ENCODE assay signal across 12 cellular contexts in the genomic region with DNA sequence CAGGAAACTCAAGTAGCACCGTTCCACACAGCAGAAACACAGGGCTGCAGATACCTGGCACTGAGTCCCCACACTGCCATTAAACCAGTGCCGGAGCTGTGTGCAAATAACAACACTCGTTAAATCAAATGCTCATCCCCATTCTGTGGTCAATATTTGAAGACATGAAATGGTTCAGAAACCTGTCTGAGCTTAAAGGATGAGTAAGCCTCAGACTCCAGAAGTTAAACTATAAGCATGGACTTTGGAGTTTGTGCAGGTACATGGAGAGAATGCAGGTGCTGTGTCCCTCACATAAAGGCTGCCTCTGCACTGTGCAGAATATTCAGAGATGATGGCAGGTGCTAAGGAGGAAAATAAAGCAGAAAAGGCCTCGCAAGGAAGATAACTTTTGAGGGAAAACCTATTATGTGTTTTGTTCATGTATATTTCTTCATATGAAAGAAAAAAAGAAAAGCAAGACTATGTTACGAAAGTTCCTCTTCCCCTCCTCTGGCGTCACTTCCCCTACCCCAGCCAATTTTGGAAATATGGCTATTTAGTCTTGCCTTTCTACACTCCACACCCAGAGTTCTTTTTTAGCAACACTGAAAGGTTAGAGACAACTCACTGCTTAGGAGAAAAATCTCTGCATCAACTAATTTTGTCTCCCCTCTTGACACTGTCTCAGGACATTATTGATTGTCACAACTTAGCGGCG. TPM values are rescaled to one million over a fixed set of nuclear protein-coding genes. Genes with fewer than 3 reads are reported as not detected.
A peak's percentile ranks its signal among the peaks of the same experiment; 100 is the strongest.
DNase-seq lines count a peak whose midpoint lies in the region; FAIRE-seq and TF ChIP-seq lines count a peak whose summit lies in the region.
"Had no signal": no experiment of that assay in that cellular context is flagged by ENCODE, and none has a peak within 500 bp of the region (broad histone marks: within the 10 kb centered on the region; RNA-seq: fewer than 3 reads in every experiment).

No MANE protein-coding gene starts in this region.

- peak; percentile 35 for FAIRE-seq in GM12891 (lab: Jason Lieb, UNC)
- FAIRE-seq: kidney had no signal

- 51% methylated on average over 8 of the region's 8 CpGs for WGBS in liver

- no peak overlapping the region for H3K9ac ChIP-seq in liver (ENCODE audit: low read depth in 1 of 2, low read length in 2 of 2)

- H3K36me3 ChIP-seq in Peyer's patch (no peaks in the 10 kb centered on the region), liver (ENCODE audit: control insufficient read depth in 4 of 4, insufficient read depth in 3 of 4, low read depth in 1 of 4, low read length in 3 of 4) (no peaks in the 10 kb centered on the region)
- H3K36me3 ChIP-seq: vagina had no signal

- H3K9me3 ChIP-seq in Peyer's patch (no peaks in the 10 kb centered on the region), liver (ENCODE audit: control insufficient read depth in 4 of 4, low read length in 3 of 4) (no peaks in the 10 kb centered on the region)
- H3K9me3 ChIP-seq: vagina had no signal

- DNase-seq in GM12891 (ENCODE audit: insufficient read length, low spot score) (no peak), Peyer's patch (no peak), substantia nigra (lab: John Stamatoyannopoulos, UW) (no peak), HPDE6-E6E7 (ENCODE audit: extremely low spot score) (no peak)
- no peak for DNase-seq in activated effector memory CD4-positive, alpha-beta T cell treated with Interleukin-2 at 50 U/mL for 16 hours
- DNase-seq: central memory CD4-positive, alpha-beta T cell; kidney; posterior cingulate gyrus had no signal

- H3K4me1 ChIP-seq in Peyer's patch (peaks cover 0 to 16% (median 0%) of the 10 kb centered on the region in 4 donors), liver (ENCODE audit: control insufficient read depth in 4 of 4, insufficient read depth in 4 of 4, low read length in 3 of 4) (peaks cover 9 to 43% (median 27%) of the 10 kb centered on the region in 4 donors)

- no peak for TF ChIP-seq RAD21 in liver (IDR thresholded peaks at IDR 0.05)

- H3K27me3 ChIP-seq in Peyer's patch (no peaks in the 10 kb centered on the region), liver (ENCODE audit: control insufficient read depth in 4 of 4, insufficient read depth in 4 of 4, low read length in 3 of 4) (no peaks in the 10 kb centered on the region)
- H3K27me3 ChIP-seq: vagina had no signal

- H3K27ac ChIP-seq in C4-2B, result peak overlapping the region; percentile 50; the same call in 1 of the 2 replicates
- H3K27ac ChIP-seq in Peyer's patch, result peak overlapping the region in 3 of 4 donors; percentile 40 to 72 (median 66)
- peak overlapping the region; percentile 53 to 75 for H3K27ac ChIP-seq in liver (ENCODE audit: low read depth in 1 of 2, low read length in 2 of 2)
- no peak overlapping the region for H3K27ac ChIP-seq in substantia nigra (ENCODE audit: low read depth, low read length, poor library complexity, severe bottlenecking)
- H3K27ac ChIP-seq: vagina had no signal

- TF ChIP-seq CTCF in C4-2B (conservative IDR thresholded peaks at IDR 0.05), result no peak
- peak in 1 of 6 experiments; percentile 12 for TF ChIP-seq CTCF in Peyer's patch (IDR thresholded peaks at IDR 0.05)
- TF ChIP-seq CTCF in liver (IDR thresholded peaks at IDR 0.05; ENCODE audit: low read depth, low read length, missing input control), result no peak

- TF ChIP-seq POLR2A in GM12891 (IDR thresholded peaks at IDR 0.05; ENCODE audit: low read depth, low read length) (no peak), Peyer's patch (IDR thresholded peaks at IDR 0.05) (peak in 1 of 2 donors; percentile 14)

- H3K4me3 ChIP-seq in Peyer's patch (no peak overlapping the region), liver (ENCODE audit: low read depth in 1 of 3, low read length in 3 of 3) (no peak overlapping the region)
- H3K4me3 ChIP-seq: vagina had no signal

TF ChIP-seq in GM12891, 5 proteins besides CTCF, POLR2A, EP300 and RAD21:
- no peak for TF ChIP-seq POU2F2 (IDR thresholded peaks at IDR 0.05; ENCODE audit: low read depth, low read length)
- no peak for TF ChIP-seq PAX5 (IDR thresholded peaks at IDR 0.05; ENCODE audit: insufficient read depth, low read length, severe bottlenecking)
- TF ChIP-seq POLR2AphosphoS5 (IDR thresholded peaks at IDR 0.05; ENCODE audit: low read depth, low read length), result no peak

TF ChIP-seq in liver, 16 proteins besides CTCF, POLR2A, EP300 and RAD21:
- TF ChIP-seq NR2F2 (IDR thresholded peaks at IDR 0.05) (no peak), HNF4A (conservative IDR thresholded peaks at IDR 0.05) (peak in 1 of 2 donors; percentile 19)

RNA-seq across cellular contexts. Expression of gene MPP1, which starts 4.6 kb away (rescaled TPM):
- polyA plus RNA-seq in GM12891 (2012; ENCODE audit: low read depth, missing spikeins), result 15.4 TPM
- total RNA-seq in Peyer's patch, result 10 to 100 TPM; 33.0 to 88.8 (median 65.4) TPM
- total RNA-seq in liver, result 100 to 1,000 TPM in 1 of 2 donors, 10 to 100 TPM in 1; 24.3 to 168 TPM
- polyA plus RNA-seq in liver, result 10 to 100 TPM; 13.8 to 22.5 TPM

RNA-seq across cellular contexts. Expression of gene SMIM9, which starts 33.8 kb away (rescaled TPM):
- not detected for polyA plus RNA-seq in GM12891 (2012; ENCODE audit: low read depth, missing spikeins)
- total RNA-seq in Peyer's patch (not detected), liver (under 1 TPM in 1 of 2 donors, not detected in 1; 0.50 TPM)
- not detected for polyA plus RNA-seq in liver
- total RNA-seq: H4, kidney, vagina had no signal

RNA-seq across cellular contexts. Expression of gene DKC1, which starts 38.0 kb away (rescaled TPM):
- polyA plus RNA-seq in GM12891 (2012; ENCODE audit: low read depth, missing spikeins), result 62.9 TPM
- total RNA-seq in Peyer's patch, result 100 to 1,000 TPM in 1 of 4 donors, 10 to 100 TPM in 3; 22.8 to 128 (median 39.0) TPM
- total RNA-seq in liver, result 10 to 100 TPM; 18.7 to 21.9 TPM
- 10 to 100 TPM; 14.0 to 14.3 TPM for polyA plus RNA-seq in liver

RNA-seq across cellular contexts. Expression of gene GAB3, which starts 49.8 kb away (rescaled TPM):
- polyA plus RNA-seq in GM12891 (2012; ENCODE audit: low read depth, missing spikeins), result 0.71 TPM
- total RNA-seq in Peyer's patch (1 to 10 TPM; 3.5 to 7.4 (median 5.0) TPM), liver (10 to 100 TPM in 1 of 2 donors, 1 to 10 TPM in 1; 2.5 to 10.4 TPM)
- polyA plus RNA-seq in liver, result under 1 TPM; 0.66 to 0.75 TPM
